In the genomic region with DNA sequence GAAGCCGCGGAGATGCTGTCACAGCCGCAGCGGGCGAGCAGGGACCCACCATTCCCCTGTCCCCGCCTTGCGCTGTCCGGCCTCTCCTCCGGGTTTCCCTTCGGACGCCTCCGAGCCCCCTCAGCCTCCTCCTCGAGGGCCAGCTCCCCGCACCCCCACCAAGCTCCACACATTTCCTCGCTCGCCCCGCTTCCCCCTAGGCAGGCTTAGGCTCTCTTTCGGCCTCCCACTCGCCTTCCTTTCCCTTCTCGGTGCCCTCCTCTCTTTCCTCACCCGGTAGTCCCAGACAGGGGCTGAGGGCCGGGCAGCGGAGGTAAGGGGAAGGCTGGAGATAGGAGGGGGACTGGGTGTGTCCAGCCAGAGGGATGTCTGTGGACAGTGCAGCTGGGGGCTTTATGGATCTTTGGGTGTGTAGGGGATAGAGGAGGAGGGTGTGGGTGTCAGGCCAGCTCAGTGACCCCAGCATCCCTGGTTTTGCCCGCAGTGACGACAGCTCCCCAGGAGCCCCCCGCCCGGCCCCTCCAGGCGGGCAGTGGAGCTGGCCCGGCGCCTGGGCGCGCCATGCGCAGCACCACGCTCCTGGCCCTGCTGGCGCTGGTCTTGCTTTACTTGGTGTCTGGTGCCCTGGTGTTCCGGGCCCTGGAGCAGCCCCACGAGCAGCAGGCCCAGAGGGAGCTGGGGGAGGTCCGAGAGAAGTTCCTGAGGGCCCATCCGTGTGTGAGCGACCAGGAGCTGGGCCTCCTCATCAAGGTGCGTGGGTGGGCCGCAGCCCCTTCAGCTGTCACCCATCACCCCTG, we compare ENCODE assay signal across 9 cellular contexts. TPM values are rescaled to one million over a fixed set of nuclear protein-coding genes. Genes with fewer than 3 reads are reported as not detected.
DNase-seq lines count a peak whose midpoint lies in the region; ATAC-seq and TF ChIP-seq lines count a peak whose summit lies in the region.
"Had no signal": no experiment of that assay in that cellular context is flagged by ENCODE, and none has a peak within 500 bp of the region (broad histone marks: within the 10 kb centered on the region; RNA-seq: fewer than 3 reads in every experiment).

No MANE protein-coding gene starts in this region.

- no peak overlapping the region for H3K4me3 ChIP-seq in CD4-positive, CD25-positive, alpha-beta regulatory T cell (ENCODE audit: low read depth, low read length)
- H3K4me3 ChIP-seq in NT2/D1 (ENCODE audit: insufficient read length, low read depth) (peak overlapping the region; percentile 65), esophagus squamous epithelium (peak overlapping the region; percentile 23 to 67 (median 37)), psoas muscle (peak overlapping the region; percentile 58)

- no peaks in the 10 kb centered on the region for H3K36me3 Mint-ChIP-seq in CD4-positive, CD25-positive, alpha-beta regulatory T cell

- H3K4me3 Mint-ChIP-seq in CD4-positive, CD25-positive, alpha-beta regulatory T cell: peak overlapping the region in 3 of 4 donors; percentile 19 to 56 (median 44)

- no peak for TF ChIP-seq CTCF in esophagus squamous epithelium (IDR thresholded peaks at IDR 0.05)
- no peak for TF ChIP-seq CTCF in psoas muscle (IDR thresholded peaks at IDR 0.05)

- 6 to 12% methylated on average over 17 to 21 of the region's 42 CpGs for WGBS in esophagus squamous epithelium, 2 donors
- 30 to 45% (median 32%) methylated on average over 26 to 42 of the region's 42 CpGs for WGBS in psoas muscle, 3 donors

- no peak overlapping the region for H3K27ac Mint-ChIP-seq in CD4-positive, CD25-positive, alpha-beta regulatory T cell

- intact Hi-C loops in esophagus squamous epithelium (cut with DNase I): no loop called here
- intact Hi-C loops in psoas muscle (cut with DNase I): no loop called here

- H3K9me3 ChIP-seq in CD4-positive, CD25-positive, alpha-beta regulatory T cell (ENCODE audit: control insufficient read depth in 2 of 2, low read length in 2 of 2): no peaks in the 10 kb centered on the region
- H3K9me3 ChIP-seq in NT2/D1 (ENCODE audit: insufficient read depth, low read length) (no peaks in the 10 kb centered on the region), esophagus squamous epithelium (no peaks in the 10 kb centered on the region), psoas muscle (no peaks in the 10 kb centered on the region)

- TF ChIP-seq POLR2A in esophagus squamous epithelium (IDR thresholded peaks at IDR 0.05): no peak

- no peaks in the 10 kb centered on the region for H3K9me3 Mint-ChIP-seq in CD4-positive, CD25-positive, alpha-beta regulatory T cell

- H3K4me1 ChIP-seq in CD4-positive, CD25-positive, alpha-beta regulatory T cell (ENCODE audit: control insufficient read depth, insufficient read depth, low read length, poor library complexity, severe bottlenecking): peaks cover 16% of the 10 kb centered on the region
- peaks cover 8% of the 10 kb centered on the region for H3K4me1 ChIP-seq in NT2/D1 (ENCODE audit: insufficient read depth, insufficient read length)
- peaks cover 10 to 37% (median 20%) of the 10 kb centered on the region in 3 donors for H3K4me1 ChIP-seq in esophagus squamous epithelium
- H3K4me1 ChIP-seq in psoas muscle: peaks cover 10% of the 10 kb centered on the region

- H3K9ac ChIP-seq in NT2/D1 (ENCODE audit: insufficient read length, low read depth): peak overlapping the region; percentile 71

- no peak overlapping the region for H3K27ac ChIP-seq in CD4-positive, CD25-positive, alpha-beta regulatory T cell (ENCODE audit: insufficient read depth, low read length, poor library complexity, severe bottlenecking)
- H3K27ac ChIP-seq in esophagus squamous epithelium: no peak overlapping the region
- H3K27ac ChIP-seq in psoas muscle: no peak overlapping the region

- DNase-seq in CD4-positive, CD25-positive, alpha-beta regulatory T cell: no peak
- DNase-seq in NT2/D1 (ENCODE audit: low read depth, low spot score) (no peak), esophagus squamous epithelium (lab: John Stamatoyannopoulos, UW) (no peak), psoas muscle (no peak), mucosa of gallbladder (ENCODE audit: low spot score) (no peak), NCI-H510A (lab: John Stamatoyannopoulos, UW) (no peak), LoVo (ENCODE audit: low spot score) (no peak)
- DNase-seq in central memory CD4-positive, alpha-beta T cell: no peak
- DNase-seq: NCI-H2171 had no signal

- peaks cover 65% of the 10 kb centered on the region for H3K27me3 Mint-ChIP-seq in CD4-positive, CD25-positive, alpha-beta regulatory T cell

- no peaks in the 10 kb centered on the region for H3K36me3 ChIP-seq in CD4-positive, CD25-positive, alpha-beta regulatory T cell (ENCODE audit: control insufficient read depth, insufficient read depth, low read length)
- peaks cover 10% of the 10 kb centered on the region for H3K36me3 ChIP-seq in NT2/D1 (ENCODE audit: insufficient read depth, insufficient read length, low read length)
- H3K36me3 ChIP-seq in esophagus squamous epithelium: peaks cover 0 to 7% (median 0%) of the 10 kb centered on the region in 3 donors
- H3K36me3 ChIP-seq in psoas muscle (ENCODE audit: insufficient read depth in 1 of 2, low read depth in 1 of 2): no peaks in the 10 kb centered on the region

- H3K27me3 ChIP-seq in CD4-positive, CD25-positive, alpha-beta regulatory T cell (ENCODE audit: control insufficient read depth, insufficient read depth, low read length): peaks cover 22% of the 10 kb centered on the region
- peaks cover 87% of the 10 kb centered on the region for H3K27me3 ChIP-seq in NT2/D1 (ENCODE audit: insufficient read depth, insufficient read length)
- peaks cover 8 to 78% (median 17%) of the 10 kb centered on the region in 4 donors for H3K27me3 ChIP-seq in esophagus squamous epithelium
- H3K27me3 ChIP-seq in psoas muscle (ENCODE audit: insufficient read depth in 3 of 3, low read length in 2 of 3): peaks cover 0 to 65% (median 35%) of the 10 kb centered on the region in 3 donors

- H3K4me1 Mint-ChIP-seq in CD4-positive, CD25-positive, alpha-beta regulatory T cell: peaks cover 0 to 10% (median 6%) of the 10 kb centered on the region in 4 donors

- no peak for ATAC-seq in CD4-positive, CD25-positive, alpha-beta regulatory T cell (ENCODE audit: low read depth in 2 of 2)
- peak in 1 of 4 donors; percentile 17 for ATAC-seq in psoas muscle

RNA-seq across cellular contexts. Expression of a gene that starts 1.6 kb away (rescaled TPM):
- total RNA-seq in CD4-positive, CD25-positive, alpha-beta regulatory T cell: not detected
- polyA plus RNA-seq in CD4-positive, CD25-positive, alpha-beta regulatory T cell: not detected
- not detected for total RNA-seq in esophagus squamous epithelium
- total RNA-seq in psoas muscle: not detected
- not detected for polyA plus RNA-seq in psoas muscle
- not detected for total RNA-seq in mucosa of gallbladder

RNA-seq across cellular contexts. Expression of a gene that starts 7.0 kb away (rescaled TPM):
- 26.0 TPM for total RNA-seq in CD4-positive, CD25-positive, alpha-beta regulatory T cell
- 1 to 10 TPM; 4.1 to 8.1 (median 5.8) TPM for polyA plus RNA-seq in CD4-positive, CD25-positive, alpha-beta regulatory T cell
- total RNA-seq in esophagus squamous epithelium (10 to 100 TPM; 17.5 to 19.9 (median 19.2) TPM), psoas muscle (10 to 100 TPM; 13.8 to 20.7 (median 17.6) TPM), mucosa of gallbladder (105 TPM)
- polyA plus RNA-seq in psoas muscle: 10 to 100 TPM; 14.2 to 49.9 (median 17.7) TPM

RNA-seq across cellular contexts. Expression of a gene that starts 7.5 kb away (rescaled TPM):
- not detected for total RNA-seq in CD4-positive, CD25-positive, alpha-beta regulatory T cell
- polyA plus RNA-seq in CD4-positive, CD25-positive, alpha-beta regulatory T cell: not detected
- total RNA-seq in esophagus squamous epithelium (not detected), psoas muscle (not detected), mucosa of gallbladder (0.29 TPM)
- under 1 TPM in 1 of 3 donors, not detected in 2; 0.05 TPM for polyA plus RNA-seq in psoas muscle

RNA-seq across cellular contexts. Expression of a gene that starts 8.2 kb away (rescaled TPM):
- 25.7 TPM for total RNA-seq in CD4-positive, CD25-positive, alpha-beta regulatory T cell
- 10 to 100 TPM; 39.9 to 50.4 (median 46.3) TPM for polyA plus RNA-seq in CD4-positive, CD25-positive, alpha-beta regulatory T cell
- total RNA-seq in esophagus squamous epithelium (10 to 100 TPM; 49.4 to 86.5 (median 72.9) TPM), psoas muscle (10 to 100 TPM; 29.8 to 32.6 (median 30.4) TPM), mucosa of gallbladder (112 TPM)
- 100 to 1,000 TPM in 1 of 3 donors, 10 to 100 TPM in 2; 27.7 to 135 (median 69.1) TPM for polyA plus RNA-seq in psoas muscle

RNA-seq across cellular contexts. Expression of a gene that starts 12.7 kb away (rescaled TPM):
- 28.6 TPM for total RNA-seq in CD4-positive, CD25-positive, alpha-beta regulatory T cell
- polyA plus RNA-seq in CD4-positive, CD25-positive, alpha-beta regulatory T cell: 1 to 10 TPM; 6.0 to 7.4 (median 6.4) TPM
- total RNA-seq in esophagus squamous epithelium (100 to 1,000 TPM in 2 of 4 donors, 10 to 100 TPM in 2; 81.9 to 131 (median 99.7) TPM), psoas muscle (100 to 1,000 TPM; 104 to 261 (median 146) TPM), mucosa of gallbladder (97.7 TPM)
- 100 to 1,000 TPM; 274 to 362 (median 316) TPM for polyA plus RNA-seq in psoas muscle
